ENCODE assay signal across 21 cellular contexts in genomic region chr5:17497931-17498330, GRCh38. TPM values are rescaled to one million over a fixed set of nuclear protein-coding genes. Genes with fewer than 3 reads are reported as not detected.
"Had no signal": no experiment of that assay in that cellular context is flagged by ENCODE, and none has a peak within 500 bp of the region (broad histone marks: within the 10 kb centered on the region; RNA-seq: fewer than 3 reads in every experiment).

TAF11L2 (plus strand) TSS chr5:17498231.

RNA-seq across cellular contexts. Expression of gene TAF11L2, which starts in this region (rescaled TPM):
- total RNA-seq: activated naive CD4-positive, alpha-beta T cell treated with anti-CD3 and anti-CD28 coated beads for 36 hours; activated naive CD4-positive, alpha-beta T cell treated with anti-CD3 and anti-CD28 coated beads, Interleukin-2, amount 50 U/mL, for 72 hours; activated naive CD8-positive, alpha-beta T cell treated with anti-CD3 and anti-CD28 coated beads for 36 hours; activated naive CD8-positive, alpha-beta T cell treated with anti-CD3 and anti-CD28 coated beads, Interleukin-2, amount 10 ng/mL, durations not matched to agents 7 days and 5 days; activated T-cell treated with anti-CD3 and anti-CD28 coated beads, Interleukin-2, amount 50 U/mL, for 4 hours; activated T-cell treated with anti-CD3 and anti-CD28 coated beads, Interleukin-2, amount 50 U/mL, for 72 hours; activated T-helper 1 cell treated with anti-CD3 and anti-CD28 coated beads, Interleukin-12 subunit alpha, Interleukin-12 subunit beta, Interleukin-2, Interleukin-4 antibody, amounts not matched to agents 30 ng/mL and 10 ng/mL and 1 ng/mL, durations not matched to agents 14 hours and 24 hours and 36 hours; activated T-helper 17 cell treated with anti-CD3 and anti-CD28 coated beads, Interleukin-2, amount 50 U/mL, for 72 hours; activated T-helper 2 cell treated with anti-CD3 and anti-CD28 coated beads, Interferon-gamma antibody, Interleukin-2, Interleukin-4, amounts not matched to agents 10 μg/mL and 5 μg/mL and 100 μg/mL, durations not matched to agents 14 hours and 24 hours and 36 hours; adrenal gland; aorta; ascending aorta; astrocyte; body of pancreas; breast epithelium; bronchial epithelial cell; cardiac muscle cell; cardiac septum; cerebellum; chondrocyte had no signal
- polyA plus RNA-seq: adipose tissue, adrenal gland, aorta, cardiac muscle cell had no signal
